ENCODE assay signal across 1 cellular context in genomic region chr4:90186229-90186628, GRCh38.
TF ChIP-seq lines count a peak whose summit lies in the region.

No MANE protein-coding gene starts in this region.

TF ChIP-seq in GM12878, 131 proteins besides CTCF, POLR2A, EP300 and RAD21 (continued from another document):
- TF ChIP-seq SKIL (IDR thresholded peaks at IDR 0.05; ENCODE audit: low read depth, poor library complexity, severe bottlenecking) (no peak), ASH2L (IDR thresholded peaks at IDR 0.05; ENCODE audit: borderline replicate concordance, low read depth) (no peak), CUX1 (IDR thresholded peaks at IDR 0.05; ENCODE audit: insufficient replicate concordance, low read depth, low read length) (no peak), SUPT20H (IDR thresholded peaks at IDR 0.05; ENCODE audit: borderline replicate concordance, control insufficient read depth, low read depth, low read length) (no peak), RELA (IDR thresholded peaks at IDR 0.05; ENCODE audit: borderline replicate concordance, partially characterized antibody) (no peak), IKZF2 (IDR thresholded peaks at IDR 0.05) (no peak), PAX5 (IDR thresholded peaks at IDR 0.05; ENCODE audit: borderline replicate concordance, low read depth, low read length) (no peak), CREM (IDR thresholded peaks at IDR 0.05; ENCODE audit: low read depth) (no peak), MAX (IDR thresholded peaks at IDR 0.05; ENCODE audit: low read depth, low read length) (no peak)
